Comparison of ENCODE assay signal across 24 cellular contexts in genomic region chr2:219962089-219962488, GRCh38.
"Had no signal": no experiment of that assay in that cellular context is flagged by ENCODE, and none has a peak within 500 bp of the region (broad histone marks: within the 10 kb centered on the region; RNA-seq: fewer than 3 reads in every experiment).

No MANE protein-coding gene starts in this region.

- ATAC-seq: activated CD4-positive, CD25-positive, alpha-beta regulatory T cell treated with anti-CD3 and anti-CD28 coated beads, Interleukin-2, amount 50 U/mL, for 24 hours; activated CD8-positive, alpha-beta T cell treated with anti-CD3 and anti-CD28 coated beads, Interleukin-2, amount 10 ng/mL, durations not matched to agents 7 days and 5 days; left lung had no signal

- H3K36me3 ChIP-seq: brain microvascular endothelial cell, left lung, thoracic aorta had no signal

- H3K27me3 ChIP-seq: brain microvascular endothelial cell, left lung had no signal

- H3K4me1 Mint-ChIP-seq: activated CD4-positive, alpha-beta T cell treated with anti-CD3 and anti-CD28 coated beads, Interleukin-2, amount 10 ng/mL, durations not matched to agents 7 days and 5 days; activated naive CD4-positive, alpha-beta T cell treated with anti-CD3 and anti-CD28 coated beads, Interleukin-2, amount 50 U/mL, for 24 hours had no signal

- H3K4me3 ChIP-seq: left lung, thoracic aorta had no signal

- H3K27ac Mint-ChIP-seq: activated CD4-positive, alpha-beta T cell treated with anti-CD3 and anti-CD28 coated beads, Interleukin-2, amount 10 ng/mL, durations not matched to agents 7 days and 5 days; activated CD8-positive, alpha-beta T cell treated with anti-CD3 and anti-CD28 coated beads, Interleukin-2, amount 10 ng/mL, durations not matched to agents 7 days and 5 days; activated naive CD4-positive, alpha-beta T cell treated with anti-CD3 and anti-CD28 coated beads, Interleukin-2, amount 50 U/mL, for 24 hours; dendritic cell treated with granulocyte-macrophage colony-stimulating factor and Interleukin-4, amounts not matched to agents 40 ng/mL and 50 ng/mL, for 4 days; progenitor cell of endocrine pancreas; type B pancreatic cell had no signal

- H3K27ac ChIP-seq: brain microvascular endothelial cell, left lung, thoracic aorta, VCaP had no signal

- H3K9me3 Mint-ChIP-seq: activated CD4-positive, alpha-beta T cell treated with anti-CD3 and anti-CD28 coated beads, Interleukin-2, amount 10 ng/mL, durations not matched to agents 7 days and 5 days; type B pancreatic cell had no signal

- H3K4me3 Mint-ChIP-seq: activated CD4-positive, alpha-beta T cell treated with anti-CD3 and anti-CD28 coated beads, Interleukin-2, amount 10 ng/mL, durations not matched to agents 7 days and 5 days; activated CD8-positive, alpha-beta T cell treated with anti-CD3 and anti-CD28 coated beads, Interleukin-2, amount 10 ng/mL, durations not matched to agents 7 days and 5 days; activated naive CD4-positive, alpha-beta T cell treated with anti-CD3 and anti-CD28 coated beads, Interleukin-2, amount 50 U/mL, for 24 hours; dendritic cell treated with granulocyte-macrophage colony-stimulating factor and Interleukin-4, amounts not matched to agents 40 ng/mL and 50 ng/mL, for 4 days; neural crest cell; type B pancreatic cell had no signal

- DNase-seq: activated CD4-positive, alpha-beta T cell treated with anti-CD3 and anti-CD28 coated beads, Interleukin-2, amount 10 ng/mL, durations not matched to agents 7 days and 5 days; activated CD8-positive, alpha-beta T cell treated with anti-CD3 and anti-CD28 coated beads, Interleukin-2, amount 10 ng/mL, durations not matched to agents 7 days and 5 days; activated gamma-delta T cell treated with Interleukin-2 at 50 U/mL for 16 hours; activated T-cell treated with anti-CD3 and anti-CD28 coated beads, Interleukin-2, amount 50 U/mL, for 1 hour; anterior cingulate cortex; brain microvascular endothelial cell; caudate nucleus; effector CD4-positive, alpha-beta T cell; erythroblast; foreskin fibroblast; left lung; midbrain; retina; stimulated activated CD4-positive, alpha-beta T cell treated with anti-CD3 and anti-CD28 coated beads, Interleukin-4, amount 100 ng/mL, for 24 hours; stimulated activated naive CD4-positive, alpha-beta T cell treated with Interleukin-2 at 50 U/mL for 16 hours; T-helper 2 cell had no signal

- H3K27me3 Mint-ChIP-seq: activated CD4-positive, alpha-beta T cell treated with anti-CD3 and anti-CD28 coated beads, Interleukin-2, amount 10 ng/mL, durations not matched to agents 7 days and 5 days; dendritic cell treated with granulocyte-macrophage colony-stimulating factor and Interleukin-4, amounts not matched to agents 40 ng/mL and 50 ng/mL, for 4 days had no signal

- H3K36me3 Mint-ChIP-seq: activated naive CD4-positive, alpha-beta T cell treated with anti-CD3 and anti-CD28 coated beads, Interleukin-2, amount 50 U/mL, for 24 hours; type B pancreatic cell had no signal

- H3K4me1 ChIP-seq: left lung had no signal
